Comparison of ENCODE assay signal across 22 cellular contexts in genomic region chr6:43399932-43400487, GRCh38. TPM values are rescaled to one million over a fixed set of nuclear protein-coding genes. Genes with fewer than 3 reads are reported as not detected.
"Had no signal": no experiment of that assay in that cellular context is flagged by ENCODE, and none has a peak within 500 bp of the region (broad histone marks: within the 10 kb centered on the region; RNA-seq: fewer than 3 reads in every experiment).

No MANE protein-coding gene starts in this region.

- DNase-seq: dorsolateral prefrontal cortex; effector CD4-positive, alpha-beta T cell; foreskin fibroblast; gastrocnemius medialis; head of caudate nucleus; pancreas; right lobe of liver; small intestine; stimulated activated CD4-positive, alpha-beta T cell treated with anti-CD3 and anti-CD28 coated beads, Interleukin-15, amount 100 ng/mL, for 24 hours; stimulated activated CD4-positive, alpha-beta T cell treated with anti-CD3 and anti-CD28 coated beads, Interleukin-2, amount 100 ng/mL, for 48 hours; stimulated activated naive B cell treated with anti-CD40 and anti-IgM and Interleukin-4, amounts not matched to agents 10 μg/mL and 1 μg/mL and 100 μg/mL, for 72 hours; transverse colon had no signal

- FAIRE-seq: keratinocyte, pancreas, small intestine had no signal

- H3K27me3 Mint-ChIP-seq: progenitor cell of endocrine pancreas had no signal

- H3K27me3 ChIP-seq: dorsolateral prefrontal cortex, gastrocnemius medialis, pancreas, right lobe of liver, vagina had no signal

- H3K9me3 Mint-ChIP-seq: memory B cell; natural killer cell treated with Interleukin-12 subunit alpha and Interleukin-12 subunit beta and Interleukin-15 and Interleukin-18, amount 100 ng/mL, for 72 hours; neural crest cell; stimulated activated naive B cell treated with anti-CD40 and anti-IgM and Interleukin-4, amounts not matched to agents 10 μg/mL and 1 μg/mL and 100 μg/mL, for 72 hours; stimulated activated naive CD8-positive, alpha-beta T cell treated with anti-CD3 and anti-CD28 coated beads, Interleukin-15, Interleukin-2, amounts not matched to agents 100 ng/mL and 50 ng/mL, for 24 hours had no signal

- H3K27ac ChIP-seq: dorsolateral prefrontal cortex, gastrocnemius medialis, neutrophil, pancreas, right lobe of liver, thoracic aorta, transverse colon, vagina had no signal

- H3K4me1 Mint-ChIP-seq: neural crest cell had no signal

- ATAC-seq: gastrocnemius medialis; natural killer cell treated with Interleukin-12 subunit alpha and Interleukin-12 subunit beta and Interleukin-15 and Interleukin-18, amount 100 ng/mL, for 72 hours; pancreas; right lobe of liver had no signal

- H3K4me3 Mint-ChIP-seq: memory B cell; natural killer cell treated with Interleukin-12 subunit alpha and Interleukin-12 subunit beta and Interleukin-15 and Interleukin-18, amount 100 ng/mL, for 72 hours; neural crest cell; stimulated activated naive B cell treated with anti-CD40 and anti-IgM and Interleukin-4, amounts not matched to agents 10 μg/mL and 1 μg/mL and 100 μg/mL, for 72 hours; stimulated activated naive CD8-positive, alpha-beta T cell treated with anti-CD3 and anti-CD28 coated beads, Interleukin-15, Interleukin-2, amounts not matched to agents 100 ng/mL and 50 ng/mL, for 24 hours had no signal

- H3K36me3 ChIP-seq: gastrocnemius medialis, neutrophil, pancreas, right lobe of liver, thoracic aorta, transverse colon, vagina had no signal

- H3K4me3 ChIP-seq: dorsolateral prefrontal cortex, gastrocnemius medialis, lung, pancreas, right lobe of liver, thoracic aorta, transverse colon, vagina had no signal

- H3K36me3 Mint-ChIP-seq: memory B cell; natural killer cell treated with Interleukin-12 subunit alpha and Interleukin-12 subunit beta and Interleukin-15 and Interleukin-18, amount 100 ng/mL, for 72 hours; stimulated activated naive B cell treated with anti-CD40 and anti-IgM and Interleukin-4, amounts not matched to agents 10 μg/mL and 1 μg/mL and 100 μg/mL, for 72 hours had no signal

- H3K4me1 ChIP-seq: gastrocnemius medialis, right lobe of liver, transverse colon, vagina had no signal

- H3K9me3 ChIP-seq: gastrocnemius medialis, neutrophil, pancreas, right lobe of liver, thoracic aorta, transverse colon, vagina had no signal

- H3K27ac Mint-ChIP-seq: memory B cell; natural killer cell treated with Interleukin-12 subunit alpha and Interleukin-12 subunit beta and Interleukin-15 and Interleukin-18, amount 100 ng/mL, for 72 hours; stimulated activated naive B cell treated with anti-CD40 and anti-IgM and Interleukin-4, amounts not matched to agents 10 μg/mL and 1 μg/mL and 100 μg/mL, for 72 hours; stimulated activated naive CD8-positive, alpha-beta T cell treated with anti-CD3 and anti-CD28 coated beads, Interleukin-15, Interleukin-2, amounts not matched to agents 100 ng/mL and 50 ng/mL, for 24 hours had no signal

RNA-seq across cellular contexts. Expression of gene DLK2, which starts 55.3 kb away (rescaled TPM):
- total RNA-seq: thoracic aorta had no signal
